ENCODE assay signal across 20 cellular contexts in genomic region chr9:37622462-37622861, GRCh38. TPM values are rescaled to one million over a fixed set of nuclear protein-coding genes. Genes with fewer than 3 reads are reported as not detected.
"Had no signal": no experiment of that assay in that cellular context is flagged by ENCODE, and none has a peak within 500 bp of the region (broad histone marks: within the 10 kb centered on the region; RNA-seq: fewer than 3 reads in every experiment).

No MANE protein-coding gene starts in this region.

- H3K4me1 ChIP-seq: right atrium auricular region, transverse colon had no signal

- FAIRE-seq: colon, endometrium had no signal

- H3K27ac ChIP-seq: right atrium auricular region, skin epidermis, transverse colon had no signal

- DNase-seq: activated CD4-positive, alpha-beta T cell treated with anti-CD3 and anti-CD28 coated beads, Interleukin-2, amount 10 ng/mL, durations not matched to agents 24 days and 14 days; activated CD4-positive, CD25-positive, alpha-beta regulatory T cell; activated CD8-positive, alpha-beta memory T cell treated with anti-CD3 and anti-CD28 coated beads, Interleukin-2, amount 50 U/mL, for 48 hours; activated gamma-delta T cell; activated T-cell treated with anti-CD3 and anti-CD28 coated beads, Interleukin-2, amount 50 U/mL, for 72 hours; amniotic stem cell; foreskin melanocyte; left ventricle myocardium superior; occipital lobe; stimulated activated CD4-positive, alpha-beta T cell treated with anti-CD3 and anti-CD28 coated beads, Interleukin-15, amount 100 ng/mL, for 24 hours; stimulated activated CD4-positive, alpha-beta T cell treated with anti-CD3 and anti-CD28 coated beads, Interleukin-4, amount 100 ng/mL, for 1 hour; stimulated activated naive CD4-positive, alpha-beta T cell; substantia nigra; transverse colon had no signal

- H3K36me3 ChIP-seq: right atrium auricular region, transverse colon had no signal

- H3K27me3 ChIP-seq: right atrium auricular region, transverse colon had no signal

- H3K4me3 ChIP-seq: right atrium auricular region, skin epidermis, transverse colon had no signal

- ATAC-seq: activated naive CD4-positive, alpha-beta T cell treated with anti-CD3 and anti-CD28 coated beads, Interleukin-2, amount 50 U/mL, for 72 hours; activated T-cell treated with anti-CD3 and anti-CD28 coated beads, Interleukin-2, amount 50 U/mL, for 72 hours; left ventricle myocardium superior had no signal

- H3K9me3 ChIP-seq: right atrium auricular region, transverse colon had no signal

RNA-seq across cellular contexts. Expression of gene FRMPD1, which starts 28.3 kb away (rescaled TPM):
- total RNA-seq: activated CD4-positive, alpha-beta T cell treated with anti-CD3 and anti-CD28 coated beads, Interleukin-2, amount 10 ng/mL, durations not matched to agents 24 days and 14 days; activated naive CD4-positive, alpha-beta T cell treated with anti-CD3 and anti-CD28 coated beads, Interleukin-2, amount 50 U/mL, for 72 hours; activated T-cell treated with anti-CD3 and anti-CD28 coated beads, Interleukin-2, amount 50 U/mL, for 72 hours; natural killer cell treated with Interleukin-12 subunit alpha and Interleukin-12 subunit beta and Interleukin-15 and Interleukin-18, amount 100 ng/mL, for 72 hours had no signal
